ENCODE assay signal across 8 cellular contexts in the genomic region with DNA sequence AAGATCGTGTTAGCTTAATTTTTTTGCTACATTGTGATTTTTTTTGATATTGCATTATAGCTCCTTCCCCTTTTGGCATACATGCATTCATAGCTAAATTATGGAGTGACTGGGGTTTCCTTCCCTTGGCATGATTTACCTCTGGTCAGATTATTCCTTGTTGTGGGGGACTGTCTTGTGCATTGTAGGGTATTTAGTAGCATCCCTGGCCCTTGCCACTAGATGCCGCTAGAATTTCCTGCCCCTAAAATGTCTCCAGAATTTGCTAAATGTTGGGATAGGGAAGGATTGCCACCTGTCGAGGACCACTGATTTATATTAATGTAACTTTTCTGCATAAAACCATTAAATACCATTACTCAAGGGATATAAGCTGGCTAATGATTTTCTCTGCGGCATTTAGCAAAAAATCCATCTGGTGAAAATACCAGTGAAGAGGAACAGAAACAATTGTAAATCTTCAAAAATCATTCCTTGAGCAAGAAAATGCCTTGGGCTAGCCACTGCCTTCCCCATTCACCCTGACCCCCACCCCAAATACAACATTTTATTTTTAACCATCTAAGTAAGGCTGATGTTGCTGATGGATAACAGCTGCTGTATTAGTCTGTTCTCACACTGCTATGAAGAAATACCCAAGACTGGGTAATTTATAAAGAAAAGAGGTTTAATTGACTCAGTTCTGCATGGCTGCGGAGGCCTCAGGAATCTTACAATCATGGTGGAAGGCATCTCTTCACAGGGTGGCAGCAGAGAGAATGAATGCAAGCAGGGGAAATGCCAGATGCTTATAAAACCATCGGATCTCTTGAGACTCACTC.
A peak's percentile ranks its signal among the peaks of the same experiment; 100 is the strongest.
DNase-seq lines count a peak whose midpoint lies in the region; ATAC-seq and TF ChIP-seq lines count a peak whose summit lies in the region.

No MANE protein-coding gene starts in this region.

- no peaks in the 10 kb centered on the region for H3K27me3 ChIP-seq in muscle layer of duodenum (ENCODE audit: low read depth, low read length)

- H3K4me1 ChIP-seq in muscle layer of duodenum (ENCODE audit: control insufficient read depth in 1 of 2, insufficient read depth in 2 of 2, low read length in 2 of 2): peaks cover 7 to 16% of the 10 kb centered on the region in 2 donors

- DNase-seq in GDM1 (lab: John Stamatoyannopoulos, UW) (peak; percentile 2), NCI-H446 (lab: John Stamatoyannopoulos, UW) (peak; percentile 33 to 55), coronary artery (ENCODE audit: low spot score) (no peak), NCI-H146 (lab: John Stamatoyannopoulos, UW) (no peak), retina (no peak)

- no peaks in the 10 kb centered on the region for H3K9me3 ChIP-seq in muscle layer of duodenum (ENCODE audit: control insufficient read depth in 1 of 2, low read length in 2 of 2)

- TF ChIP-seq CTCF in coronary artery (IDR thresholded peaks at IDR 0.05): no peak

- H3K27ac ChIP-seq in coronary artery: peak overlapping the region; percentile 20 to 54
- peak overlapping the region; percentile 59 for H3K27ac ChIP-seq in muscle layer of duodenum (ENCODE audit: low read length)

- ATAC-seq in GM19455 (IDR thresholded peaks at IDR 0.05; ENCODE audit: unreplicated experiment) (no peak), HG02588 (IDR thresholded peaks at IDR 0.05; ENCODE audit: unreplicated experiment) (no peak)

- no peaks in the 10 kb centered on the region for H3K36me3 ChIP-seq in muscle layer of duodenum (ENCODE audit: control insufficient read depth in 1 of 2, insufficient read depth in 2 of 2, low read length in 2 of 2)

- H3K4me3 ChIP-seq in coronary artery: no peak overlapping the region
- H3K4me3 ChIP-seq in muscle layer of duodenum (ENCODE audit: low read depth in 1 of 2, low read length in 2 of 2): no peak overlapping the region

Comparison
In these comparisons a context has a peak if more than half of its experiments do, and no peak if none do; other contexts are left out.
1. DNase-seq: peak in GDM1 (single experiment) and NCI-H446 (2 of 2); none in coronary artery (single experiment), NCI-H146 (single experiment) and retina (single experiment).